Comparison of ENCODE assay signal across 31 cellular contexts in genomic region chr3:183074881-183075280, GRCh38.
"Had no signal": no experiment of that assay in that cellular context is flagged by ENCODE, and none has a peak within 500 bp of the region (broad histone marks: within the 10 kb centered on the region; RNA-seq: fewer than 3 reads in every experiment).

No MANE protein-coding gene starts in this region.

- H3K27me3 Mint-ChIP-seq: activated CD4-positive, alpha-beta T cell treated with anti-CD3 and anti-CD28 coated beads for 36 hours; activated CD4-positive, alpha-beta T cell treated with anti-CD3 and anti-CD28 coated beads, Interleukin-2, amount 10 ng/mL, durations not matched to agents 7 days and 5 days; activated naive CD8-positive, alpha-beta T cell treated with anti-CD3 and anti-CD28 coated beads for 36 hours; activated T-helper 17 cell treated with anti-CD3 and anti-CD28 coated beads, Interleukin-2, amount 50 U/mL, for 72 hours; central memory CD8-positive, alpha-beta T cell had no signal

- H3K27ac ChIP-seq: cardiac muscle cell, RWPE1 had no signal

- DNase-seq: activated CD4-positive, alpha-beta T cell treated with anti-CD3 and anti-CD28 coated beads for 36 hours; activated CD4-positive, alpha-beta T cell treated with anti-CD3 and anti-CD28 coated beads, Interleukin-2, amount 10 ng/mL, durations not matched to agents 7 days and 5 days; activated CD4-positive, alpha-beta T cell treated with anti-CD3 and anti-CD28 coated beads, Interleukin-2, amount 50 U/mL, for 48 hours; activated effector memory CD4-positive, alpha-beta T cell treated with anti-CD3 and anti-CD28 coated beads, Interleukin-2, amount 50 U/mL, for 16 hours; activated naive CD4-positive, alpha-beta T cell; activated naive CD4-positive, alpha-beta T cell treated with anti-CD3 and anti-CD28 coated beads, Interleukin-2, amount 50 U/mL, for 16 hours; activated naive CD8-positive, alpha-beta T cell treated with anti-CD3 and anti-CD28 coated beads for 36 hours; activated T-cell treated with anti-CD3 and anti-CD28 coated beads, Interleukin-2, amount 50 U/mL, for 1 hour; activated T-cell treated with anti-CD3 and anti-CD28 coated beads, Interleukin-2, amount 50 U/mL, for 72 hours; amniotic stem cell; aorta; brain microvascular endothelial cell; Karpas-422; MG63; NCI-H1048; NCI-H1436 treated with DMSO at 0.1 percent for 48 hours; NCI-H1694 treated with DMSO at 0.1 percent for 48 hours; NCI-H2029; NCI-H345; NCI-H524 treated with DMSO at 0.1 percent for 48 hours; NK-92 treated with Interleukin-12 subunit alpha and Interleukin-12 subunit beta, amount 100 ng/mL, for 24 hours; PC-9; Right ventricle myocardium superior; T1000 had no signal

- H3K27ac Mint-ChIP-seq: activated CD4-positive, alpha-beta T cell treated with anti-CD3 and anti-CD28 coated beads, Interleukin-2, amount 10 ng/mL, durations not matched to agents 7 days and 5 days; activated naive CD8-positive, alpha-beta T cell treated with anti-CD3 and anti-CD28 coated beads for 36 hours; activated T-cell treated with anti-CD3 and anti-CD28 coated beads, Interleukin-2, amount 50 U/mL, for 72 hours had no signal

- ATAC-seq: activated CD4-positive, alpha-beta T cell treated with anti-CD3 and anti-CD28 coated beads for 36 hours; activated CD4-positive, CD25-positive, alpha-beta regulatory T cell treated with anti-CD3 and anti-CD28 coated beads, Interleukin-2, amount 50 U/mL, for 24 hours; activated T-cell treated with anti-CD3 and anti-CD28 coated beads, Interleukin-2, amount 50 U/mL, for 72 hours had no signal

- H3K4me3 ChIP-seq: cardiac muscle cell, MG63, PC-9, SK-N-MC had no signal

- H3K9me3 Mint-ChIP-seq: activated T-cell treated with anti-CD3 and anti-CD28 coated beads, Interleukin-2, amount 50 U/mL, for 72 hours; activated T-helper 17 cell treated with anti-CD3 and anti-CD28 coated beads, Interleukin-2, amount 50 U/mL, for 72 hours; central memory CD8-positive, alpha-beta T cell had no signal

- H3K4me3 Mint-ChIP-seq: activated CD4-positive, alpha-beta T cell treated with anti-CD3 and anti-CD28 coated beads for 36 hours; activated CD4-positive, alpha-beta T cell treated with anti-CD3 and anti-CD28 coated beads, Interleukin-2, amount 10 ng/mL, durations not matched to agents 7 days and 5 days; activated naive CD8-positive, alpha-beta T cell treated with anti-CD3 and anti-CD28 coated beads for 36 hours; activated T-cell treated with anti-CD3 and anti-CD28 coated beads, Interleukin-2, amount 50 U/mL, for 72 hours; central memory CD8-positive, alpha-beta T cell had no signal

- H2AFZ ChIP-seq: PC-9 had no signal

- H3K27me3 ChIP-seq: brain microvascular endothelial cell, cardiac muscle cell, MG63 had no signal

- FAIRE-seq: RCC 7860 had no signal
